In genomic region chr15:46577767-46578166, GRCh38 we compare ENCODE assay signal across 35 cellular contexts.
"Had no signal": no experiment of that assay in that cellular context is flagged by ENCODE, and none has a peak within 500 bp of the region (broad histone marks: within the 10 kb centered on the region; RNA-seq: fewer than 3 reads in every experiment).

No MANE protein-coding gene starts in this region.

- ATAC-seq: activated CD8-positive, alpha-beta T cell treated with anti-CD3 and anti-CD28 coated beads for 36 hours; activated naive CD4-positive, alpha-beta T cell treated with anti-CD3 and anti-CD28 coated beads, Interleukin-2, amount 50 U/mL, for 72 hours; activated T-cell treated with anti-CD3 and anti-CD28 coated beads, Interleukin-2, amount 50 U/mL, for 4 hours; activated T-cell treated with anti-CD3 and anti-CD28 coated beads, Interleukin-2, amount 50 U/mL, for 72 hours; activated T-helper 17 cell treated with anti-CD3 and anti-CD28 coated beads, Interleukin-2, amount 50 U/mL, for 72 hours; body of pancreas; T-cell; T-helper 17 cell had no signal

- H3K4me3 ChIP-seq: adrenal gland, body of pancreas, breast epithelium had no signal

- H3K27ac Mint-ChIP-seq: activated B cell treated with CpG ODN at 0.5 μM for 24 hours; activated CD4-positive, alpha-beta memory T cell treated with anti-CD3 and anti-CD28 coated beads for 36 hours; activated CD4-positive, alpha-beta T cell treated with anti-CD3 and anti-CD28 coated beads, Interleukin-2, amount 10 ng/mL, durations not matched to agents 24 days and 14 days; activated CD8-positive, alpha-beta T cell treated with anti-CD3 and anti-CD28 coated beads for 36 hours; activated naive CD4-positive, alpha-beta T cell treated with anti-CD3 and anti-CD28 coated beads for 36 hours; activated naive CD4-positive, alpha-beta T cell treated with anti-CD3 and anti-CD28 coated beads, Interleukin-2, amount 50 U/mL, for 72 hours; activated naive CD8-positive, alpha-beta T cell treated with anti-CD3 and anti-CD28 coated beads for 36 hours; activated T-cell treated with anti-CD3 and anti-CD28 coated beads, Interleukin-2, amount 50 U/mL, for 72 hours; activated T-helper 1 cell treated with anti-CD3 and anti-CD28 coated beads, Interleukin-12 subunit alpha, Interleukin-12 subunit beta, Interleukin-2, Interleukin-4 antibody, amounts not matched to agents 30 ng/mL and 10 ng/mL and 1 ng/mL, durations not matched to agents 14 hours and 24 hours and 36 hours; activated T-helper 17 cell treated with anti-CD3 and anti-CD28 coated beads, Interleukin-2, amount 50 U/mL, for 72 hours; T-cell; T-helper 17 cell had no signal

- H3K9me3 ChIP-seq: adrenal gland, body of pancreas, breast epithelium had no signal

- H3K4me1 Mint-ChIP-seq: activated B cell treated with CpG ODN at 0.5 μM for 24 hours; activated CD4-positive, alpha-beta T cell treated with anti-CD3 and anti-CD28 coated beads, Interleukin-2, amount 10 ng/mL, durations not matched to agents 24 days and 14 days; activated naive CD8-positive, alpha-beta T cell treated with anti-CD3 and anti-CD28 coated beads for 36 hours; activated T-helper 17 cell treated with anti-CD3 and anti-CD28 coated beads, Interleukin-2, amount 50 U/mL, for 72 hours; T-cell; T-helper 17 cell had no signal

- FAIRE-seq: astrocyte, TTC549 had no signal

- H3K36me3 Mint-ChIP-seq: activated CD4-positive, alpha-beta memory T cell treated with anti-CD3 and anti-CD28 coated beads for 36 hours; activated naive CD4-positive, alpha-beta T cell treated with anti-CD3 and anti-CD28 coated beads, Interleukin-2, amount 50 U/mL, for 72 hours; activated naive CD8-positive, alpha-beta T cell treated with anti-CD3 and anti-CD28 coated beads for 36 hours; T-cell had no signal

- DNase-seq: activated B cell treated with CpG ODN at 0.5 μM for 24 hours; activated CD4-positive, alpha-beta memory T cell treated with anti-CD3 and anti-CD28 coated beads for 36 hours; activated CD4-positive, alpha-beta T cell treated with anti-CD3 and anti-CD28 coated beads for 4 hours; activated CD4-positive, alpha-beta T cell treated with anti-CD3 and anti-CD28 coated beads, Interleukin-2, amount 10 ng/mL, durations not matched to agents 24 days and 14 days; activated CD4-positive, alpha-beta T cell treated with anti-CD3 and anti-CD28 coated beads, Interleukin-2, amount 50 U/mL, for 1 hour; activated CD4-positive, alpha-beta T cell treated with anti-CD3 and anti-CD28 coated beads, Interleukin-2, amount 50 U/mL, for 4 hours; activated CD4-positive, CD25-positive, alpha-beta regulatory T cell treated with anti-CD3 and anti-CD28 coated beads, Interleukin-2, amount 50 U/mL, for 72 hours; activated CD8-positive, alpha-beta memory T cell treated with anti-CD3 and anti-CD28 coated beads, Interleukin-2, amount 50 U/mL, for 4 hours; activated CD8-positive, alpha-beta T cell treated with anti-CD3 and anti-CD28 coated beads for 36 hours; activated effector memory CD4-positive, alpha-beta T cell treated with anti-CD3 and anti-CD28 coated beads, Interleukin-2, amount 50 U/mL, for 16 hours; activated gamma-delta T cell treated with Interleukin-2 at 50 U/mL for 16 hours; activated naive CD4-positive, alpha-beta T cell; activated naive CD4-positive, alpha-beta T cell treated with anti-CD3 and anti-CD28 coated beads for 36 hours; activated naive CD4-positive, alpha-beta T cell treated with anti-CD3 and anti-CD28 coated beads, Interleukin-2, amount 50 U/mL, for 16 hours; activated naive CD8-positive, alpha-beta T cell treated with anti-CD3 and anti-CD28 coated beads for 36 hours; activated T-cell treated with anti-CD3 and anti-CD28 coated beads for 4 hours; activated T-cell treated with anti-CD3 and anti-CD28 coated beads, Interleukin-2, amount 50 U/mL, for 1 hour; activated T-cell treated with anti-CD3 and anti-CD28 coated beads, Interleukin-2, amount 50 U/mL, for 4 hours; activated T-cell treated with anti-CD3 and anti-CD28 coated beads, Interleukin-2, amount 50 U/mL, for 72 hours; adrenal gland; amniotic stem cell; aorta; body of pancreas; brain microvascular endothelial cell; central memory CD4-positive, alpha-beta T cell; T-cell; T-helper 17 cell; T-helper 9 cell had no signal

- H3K4me1 ChIP-seq: adrenal gland, body of pancreas, breast epithelium had no signal

- H3K9me3 Mint-ChIP-seq: activated CD4-positive, alpha-beta T cell treated with anti-CD3 and anti-CD28 coated beads, Interleukin-2, amount 10 ng/mL, durations not matched to agents 24 days and 14 days; activated naive CD8-positive, alpha-beta T cell treated with anti-CD3 and anti-CD28 coated beads for 36 hours; activated T-helper 1 cell treated with anti-CD3 and anti-CD28 coated beads, Interleukin-12 subunit alpha, Interleukin-12 subunit beta, Interleukin-2, Interleukin-4 antibody, amounts not matched to agents 30 ng/mL and 10 ng/mL and 1 ng/mL, durations not matched to agents 14 hours and 24 hours and 36 hours had no signal

- H3K27me3 ChIP-seq: adrenal gland, body of pancreas, brain microvascular endothelial cell, breast epithelium had no signal

- H3K36me3 ChIP-seq: adrenal gland, brain microvascular endothelial cell, breast epithelium had no signal

- H3K27me3 Mint-ChIP-seq: activated B cell treated with CpG ODN at 0.5 μM for 24 hours; activated CD4-positive, alpha-beta memory T cell treated with anti-CD3 and anti-CD28 coated beads for 36 hours; activated CD4-positive, alpha-beta T cell treated with anti-CD3 and anti-CD28 coated beads, Interleukin-2, amount 10 ng/mL, durations not matched to agents 24 days and 14 days; activated CD8-positive, alpha-beta T cell treated with anti-CD3 and anti-CD28 coated beads for 36 hours; activated naive CD8-positive, alpha-beta T cell treated with anti-CD3 and anti-CD28 coated beads for 36 hours; activated T-helper 17 cell treated with anti-CD3 and anti-CD28 coated beads, Interleukin-2, amount 50 U/mL, for 72 hours; T-cell; T-helper 17 cell had no signal

- H3K27ac ChIP-seq: adrenal gland, body of pancreas, brain microvascular endothelial cell, breast epithelium, VCaP had no signal

- H3K4me3 Mint-ChIP-seq: activated B cell treated with CpG ODN at 0.5 μM for 24 hours; activated CD4-positive, alpha-beta memory T cell treated with anti-CD3 and anti-CD28 coated beads for 36 hours; activated CD4-positive, alpha-beta T cell treated with anti-CD3 and anti-CD28 coated beads, Interleukin-2, amount 10 ng/mL, durations not matched to agents 24 days and 14 days; activated CD8-positive, alpha-beta T cell treated with anti-CD3 and anti-CD28 coated beads for 36 hours; activated naive CD4-positive, alpha-beta T cell treated with anti-CD3 and anti-CD28 coated beads for 36 hours; activated naive CD8-positive, alpha-beta T cell treated with anti-CD3 and anti-CD28 coated beads for 36 hours; activated T-cell treated with anti-CD3 and anti-CD28 coated beads, Interleukin-2, amount 50 U/mL, for 4 hours; activated T-cell treated with anti-CD3 and anti-CD28 coated beads, Interleukin-2, amount 50 U/mL, for 72 hours; activated T-helper 1 cell treated with anti-CD3 and anti-CD28 coated beads, Interleukin-12 subunit alpha, Interleukin-12 subunit beta, Interleukin-2, Interleukin-4 antibody, amounts not matched to agents 30 ng/mL and 10 ng/mL and 1 ng/mL, durations not matched to agents 14 hours and 24 hours and 36 hours; activated T-helper 17 cell treated with anti-CD3 and anti-CD28 coated beads, Interleukin-2, amount 50 U/mL, for 72 hours; T-cell; T-helper 17 cell had no signal
